8 cellular contexts compared by ENCODE assay signal in the genomic region with DNA sequence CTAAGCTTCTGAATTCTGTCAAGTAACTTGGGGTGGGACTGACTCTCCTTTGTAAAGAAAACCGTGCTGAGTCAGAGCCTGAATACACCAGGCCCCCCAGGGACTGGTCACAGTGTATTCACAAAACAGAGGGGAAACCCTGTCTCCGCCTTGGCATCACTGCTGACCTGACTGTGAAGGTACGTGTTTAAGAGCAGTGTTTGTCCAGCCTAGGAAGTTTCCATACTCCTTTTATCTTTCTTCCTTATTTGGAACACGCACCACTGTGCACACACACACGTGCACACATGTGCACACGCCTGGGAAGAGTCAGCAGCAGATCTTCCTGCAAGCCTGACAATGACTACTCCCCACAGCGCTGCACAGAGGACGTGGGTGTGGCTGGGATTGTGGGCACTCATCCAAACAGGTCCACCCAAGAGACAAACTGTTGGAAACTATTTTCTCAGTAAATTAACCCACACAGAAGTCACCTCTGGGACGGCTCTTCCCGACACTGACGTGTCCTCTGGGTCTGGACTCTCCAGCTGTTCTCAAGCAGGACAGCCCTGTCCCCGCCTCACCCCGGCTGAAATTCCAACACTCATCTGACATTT.
A peak's percentile ranks its signal among the peaks of the same experiment; 100 is the strongest.
DNase-seq lines count a peak whose midpoint lies in the region; ATAC-seq, FAIRE-seq and TF ChIP-seq lines count a peak whose summit lies in the region.

No MANE protein-coding gene starts in this region.

- FAIRE-seq in GM19239 (lab: Jason Lieb, UNC): no peak

- no peaks in the 10 kb centered on the region for H3K4me1 ChIP-seq in endodermal cell (ENCODE audit: control insufficient read depth, insufficient read depth, low read length)
- peaks cover 18% of the 10 kb centered on the region for H3K4me1 ChIP-seq in psoas muscle

- H3K4me3 ChIP-seq in endodermal cell (ENCODE audit: low read length): no peak overlapping the region
- H3K4me3 ChIP-seq in psoas muscle: no peak overlapping the region

- H3K4me3 Mint-ChIP-seq in endodermal cell: no peak overlapping the region
- no peak overlapping the region for H3K4me3 Mint-ChIP-seq in effector memory CD8-positive, alpha-beta T cell

- H3K9me3 Mint-ChIP-seq in endodermal cell: no peaks in the 10 kb centered on the region
- H3K9me3 Mint-ChIP-seq in effector memory CD8-positive, alpha-beta T cell: no peaks in the 10 kb centered on the region

- no peak overlapping the region for H3K27ac Mint-ChIP-seq in endodermal cell
- H3K27ac Mint-ChIP-seq in effector memory CD8-positive, alpha-beta T cell: no peak overlapping the region

- H3K4me1 Mint-ChIP-seq in endodermal cell: peaks cover 14% of the 10 kb centered on the region
- no peaks in the 10 kb centered on the region for H3K4me1 Mint-ChIP-seq in effector memory CD8-positive, alpha-beta T cell (ENCODE audit: low read depth in 2 of 2)

- H3K36me3 Mint-ChIP-seq in endodermal cell (ENCODE audit: low read depth): no peaks in the 10 kb centered on the region
- peaks cover 21% of the 10 kb centered on the region for H3K36me3 Mint-ChIP-seq in effector memory CD8-positive, alpha-beta T cell (ENCODE audit: insufficient read depth)

- H3K27ac ChIP-seq in endodermal cell (ENCODE audit: low read depth, low read length): no peak overlapping the region
- no peak overlapping the region for H3K27ac ChIP-seq in psoas muscle

- H3K9ac ChIP-seq in endodermal cell (ENCODE audit: extremely low read depth, low read length, poor library complexity, severe bottlenecking): no peak overlapping the region

- intact Hi-C loops in psoas muscle (cut with DNase I): loop anchor here in 1 of 2 donors (2.0 kb wide), 1 partner anchor 35 kb away; no protein-coding TSS in a partner anchor

- 77 to 81% methylated on average over 9 to 13 of the region's 13 CpGs for WGBS in endodermal cell (ENCODE audit: insufficient coverage in 1 of 2, insufficient read length in 1 of 2), 2 experiments
- 11 to 23% (median 16%) methylated on average over 13 of the region's 13 CpGs for WGBS in psoas muscle, 3 donors

- TF ChIP-seq CTCF in endodermal cell (conservative IDR thresholded peaks at IDR 0.05): no peak
- no peak for TF ChIP-seq CTCF in psoas muscle (IDR thresholded peaks at IDR 0.05)

- ATAC-seq in HG03139 (IDR thresholded peaks at IDR 0.05; ENCODE audit: unreplicated experiment): peak; percentile 77
- ATAC-seq in psoas muscle: peak; percentile 81 to 91 (median 85)
- ATAC-seq in effector memory CD8-positive, alpha-beta T cell (replicated peaks): no peak

- H3K9me3 ChIP-seq in endodermal cell (ENCODE audit: control insufficient read depth, low read length) (no peaks in the 10 kb centered on the region), psoas muscle (no peaks in the 10 kb centered on the region)

- H3K27me3 ChIP-seq in endodermal cell (ENCODE audit: control insufficient read depth, insufficient read depth, low read length, poor library complexity, severe bottlenecking): no peaks in the 10 kb centered on the region
- no peaks in the 10 kb centered on the region for H3K27me3 ChIP-seq in psoas muscle (ENCODE audit: insufficient read depth in 3 of 3, low read length in 2 of 3)

- DNase-seq in GM19239 (ENCODE audit: insufficient read length, low spot score) (peak; percentile 35), endodermal cell (peak; percentile 73), psoas muscle (peak; percentile 70 to 81), mucosa of gallbladder (ENCODE audit: low spot score) (no peak), NCI-H146 treated with DMSO at 0.1 percent for 48 hours (lab: John Stamatoyannopoulos, UW; ENCODE audit: unreplicated experiment) (no peak), SW 1271 (lab: John Stamatoyannopoulos, UW) (no peak)
- no peak for DNase-seq in effector memory CD8-positive, alpha-beta T cell

- no peaks in the 10 kb centered on the region for H3K27me3 Mint-ChIP-seq in endodermal cell (ENCODE audit: insufficient read depth)
- no peaks in the 10 kb centered on the region for H3K27me3 Mint-ChIP-seq in effector memory CD8-positive, alpha-beta T cell

- no peaks in the 10 kb centered on the region for H3K36me3 ChIP-seq in endodermal cell (ENCODE audit: control insufficient read depth, insufficient read depth, low read length)
- H3K36me3 ChIP-seq in psoas muscle (ENCODE audit: insufficient read depth in 1 of 2, low read depth in 1 of 2): no peaks in the 10 kb centered on the region

Comparison
In these comparisons a context has a peak if more than half of its experiments do, and no peak if none do; other contexts are left out.
1. DNase-seq: peak in GM19239 (single experiment), endodermal cell (single experiment) and psoas muscle (2 of 2); none in mucosa of gallbladder (single experiment), NCI-H146 treated with DMSO at 0.1 percent for 48 hours (single experiment), SW 1271 (0 of 2) and effector memory CD8-positive, alpha-beta T cell (0 of 3).